In genomic region chr10:110843031-110843430, GRCh38 we compare ENCODE assay signal across 8 cellular contexts. TPM values are rescaled to one million over a fixed set of nuclear protein-coding genes. Genes with fewer than 3 reads are reported as not detected.
DNase-seq lines count a peak whose midpoint lies in the region; ATAC-seq and TF ChIP-seq lines count a peak whose summit lies in the region.

No MANE protein-coding gene starts in this region.

- no peaks in the 10 kb centered on the region for H3K27me3 Mint-ChIP-seq in glutamatergic neuron (ENCODE audit: unreplicated experiment)

- peaks cover 6% of the 10 kb centered on the region for H3K9me3 Mint-ChIP-seq in glutamatergic neuron (ENCODE audit: unreplicated experiment)

- no peaks in the 10 kb centered on the region for H3K9me2 ChIP-seq in OCI-LY7 (ENCODE audit: insufficient read depth, low read length)

- no peaks in the 10 kb centered on the region for H3K36me3 ChIP-seq in OCI-LY7 (ENCODE audit: insufficient read depth, low read length)

- no peaks in the 10 kb centered on the region for H3K9me3 ChIP-seq in OCI-LY7 (ENCODE audit: low read length)

- peaks cover 73% of the 10 kb centered on the region for H3K4me1 Mint-ChIP-seq in glutamatergic neuron (ENCODE audit: low read depth, unreplicated experiment)

- H4K20me1 ChIP-seq in OCI-LY7 (ENCODE audit: insufficient read depth, low read length), result no peaks in the 10 kb centered on the region

- peak overlapping the region; percentile 6 for H3K4me3 Mint-ChIP-seq in glutamatergic neuron (ENCODE audit: unreplicated experiment)

- peak overlapping the region; percentile 63 for H3K4me3 ChIP-seq in OCI-LY7 (ENCODE audit: low read depth, low read length, poor library complexity, severe bottlenecking)
- H3K4me3 ChIP-seq in coronary artery, result no peak overlapping the region

- peaks cover 96% of the 10 kb centered on the region for H3K4me1 ChIP-seq in OCI-LY7 (ENCODE audit: insufficient read depth, low read length, poor library complexity, severe bottlenecking)

- POLR2A ChIA-PET in OCI-LY7 (lab: Charles Lee), result interaction anchor here (0.6 to 6.8 kb wide), 14 partner anchors 10 to 1932 kb away, joined by 3 to 121 read pairs (median 5); partner anchors contain the start of gene PDCD4

- no TSS peak for BruUV-seq in OCI-LY7 (replicated peaks; lab: Mats Ljungman, UMichigan)

- no peak for DNase-seq in activated CD4-positive, CD25-positive, alpha-beta regulatory T cell treated with anti-CD3 and anti-CD28 coated beads, Interleukin-2, amount 50 U/mL, for 72 hours
- DNase-seq in OCI-LY7 (ENCODE audit: low spot score), result peak; percentile 98
- DNase-seq in glutamatergic neuron, result no peak
- DNase-seq in coronary artery (ENCODE audit: low spot score), result no peak
- no peak for DNase-seq in DMS79 (lab: John Stamatoyannopoulos, UW)
- DNase-seq in DMS53 (lab: John Stamatoyannopoulos, UW), result no peak

- CTCF ChIA-PET in OCI-LY7 (lab: Charles Lee; ENCODE audit: unreplicated experiment), result interaction anchor here (0.9 to 5.6 kb wide), 5 partner anchors 14 to 76 kb away, joined by 3 to 39 read pairs (median 3); partner anchors contain the start of gene SHOC2

- no peak for TF ChIP-seq CTCF in OCI-LY7 (conservative IDR thresholded peaks at IDR 0.05; ENCODE audit: low read length)
- no peak for TF ChIP-seq CTCF in glutamatergic neuron (IDR thresholded peaks at IDR 0.05; ENCODE audit: partially characterized antibody, unreplicated experiment)
- TF ChIP-seq CTCF in coronary artery (IDR thresholded peaks at IDR 0.05), result no peak

- H3K27ac Mint-ChIP-seq in glutamatergic neuron (ENCODE audit: unreplicated experiment), result peak overlapping the region; percentile 20

- H3K79me2 ChIP-seq in OCI-LY7 (ENCODE audit: insufficient read depth, low read depth, low read length), result no peaks in the 10 kb centered on the region; the same call in 1 of the 2 replicates

- no peaks in the 10 kb centered on the region for H3K36me3 Mint-ChIP-seq in glutamatergic neuron (ENCODE audit: unreplicated experiment)

- ATAC-seq in activated CD4-positive, CD25-positive, alpha-beta regulatory T cell treated with anti-CD3 and anti-CD28 coated beads, Interleukin-2, amount 50 U/mL, for 24 hours, result peak; percentile 61 to 64
- ATAC-seq in HG02798 (IDR thresholded peaks at IDR 0.05; ENCODE audit: poor library complexity, unreplicated experiment), result peak; percentile 70

- H2AFZ ChIP-seq in OCI-LY7 (ENCODE audit: low read length), result no peak overlapping the region; the same call in 1 of the 2 replicates

- peak overlapping the region; percentile 87 for H3K4me2 ChIP-seq in OCI-LY7 (ENCODE audit: low read length)

- intact Hi-C loops in OCI-LY7 (cut with micrococcal nuclease; ENCODE audit: unreplicated experiment), result loop anchor here (1.0 to 2.0 kb wide), 4 partner anchors 14 to 76 kb away; partner anchors contain the start of genes BBIP1 and SHOC2

- peak overlapping the region; percentile 97 for H3K27ac ChIP-seq in OCI-LY7 (ENCODE audit: low read depth, low read length, poor library complexity, severe bottlenecking)
- H3K27ac ChIP-seq in coronary artery, result peak overlapping the region in 1 of 2 donors; percentile 15

RNA-seq across cellular contexts. Expression of gene PDCD4, which starts 28.7 kb away (rescaled TPM):
- total RNA-seq in OCI-LY7 (2014; rRNA removed; shearing (Covaris generic)), result 59.0 and 70.6 TPM in 2 replicates
- total RNA-seq in OCI-LY7 (2022), result 116 and 131 TPM in 2 replicates
- 149 TPM for total RNA-seq in glutamatergic neuron (ENCODE audit: unreplicated experiment)
